32 cellular contexts compared by ENCODE assay signal in genomic region chr17:22505660-22506059, GRCh38.
"Had no signal": no experiment of that assay in that cellular context is flagged by ENCODE, and none has a peak within 500 bp of the region (broad histone marks: within the 10 kb centered on the region; RNA-seq: fewer than 3 reads in every experiment).

No MANE protein-coding gene starts in this region.

- H3K9me3 ChIP-seq: adrenal gland had no signal

- H3K36me3 ChIP-seq: adrenal gland, brain microvascular endothelial cell, breast epithelium had no signal

- ATAC-seq: activated CD8-positive, alpha-beta T cell treated with anti-CD3 and anti-CD28 coated beads for 36 hours; activated naive CD4-positive, alpha-beta T cell treated with anti-CD3 and anti-CD28 coated beads, Interleukin-2, amount 50 U/mL, for 72 hours; activated T-cell treated with anti-CD3 and anti-CD28 coated beads, Interleukin-2, amount 50 U/mL, for 4 hours; activated T-cell treated with anti-CD3 and anti-CD28 coated beads, Interleukin-2, amount 50 U/mL, for 72 hours; activated T-helper 17 cell treated with anti-CD3 and anti-CD28 coated beads, Interleukin-2, amount 50 U/mL, for 72 hours; body of pancreas had no signal

- DNase-seq: activated B cell treated with CpG ODN at 0.5 μM for 24 hours; activated CD4-positive, alpha-beta memory T cell treated with anti-CD3 and anti-CD28 coated beads for 36 hours; activated CD4-positive, alpha-beta T cell treated with anti-CD3 and anti-CD28 coated beads for 4 hours; activated CD4-positive, alpha-beta T cell treated with anti-CD3 and anti-CD28 coated beads, Interleukin-2, amount 10 ng/mL, durations not matched to agents 24 days and 14 days; activated CD4-positive, alpha-beta T cell treated with anti-CD3 and anti-CD28 coated beads, Interleukin-2, amount 50 U/mL, for 1 hour; activated CD4-positive, alpha-beta T cell treated with anti-CD3 and anti-CD28 coated beads, Interleukin-2, amount 50 U/mL, for 4 hours; activated CD4-positive, CD25-positive, alpha-beta regulatory T cell treated with anti-CD3 and anti-CD28 coated beads, Interleukin-2, amount 50 U/mL, for 72 hours; activated CD8-positive, alpha-beta memory T cell treated with anti-CD3 and anti-CD28 coated beads, Interleukin-2, amount 50 U/mL, for 4 hours; activated CD8-positive, alpha-beta T cell treated with anti-CD3 and anti-CD28 coated beads for 36 hours; activated effector memory CD4-positive, alpha-beta T cell treated with anti-CD3 and anti-CD28 coated beads, Interleukin-2, amount 50 U/mL, for 16 hours; activated gamma-delta T cell treated with Interleukin-2 at 50 U/mL for 16 hours; activated naive CD4-positive, alpha-beta T cell; activated naive CD4-positive, alpha-beta T cell treated with anti-CD3 and anti-CD28 coated beads for 36 hours; activated naive CD4-positive, alpha-beta T cell treated with anti-CD3 and anti-CD28 coated beads, Interleukin-2, amount 50 U/mL, for 16 hours; activated naive CD8-positive, alpha-beta T cell treated with anti-CD3 and anti-CD28 coated beads for 36 hours; activated T-cell treated with anti-CD3 and anti-CD28 coated beads for 4 hours; activated T-cell treated with anti-CD3 and anti-CD28 coated beads, Interleukin-2, amount 50 U/mL, for 1 hour; activated T-cell treated with anti-CD3 and anti-CD28 coated beads, Interleukin-2, amount 50 U/mL, for 4 hours; activated T-cell treated with anti-CD3 and anti-CD28 coated beads, Interleukin-2, amount 50 U/mL, for 72 hours; adrenal gland; amniotic stem cell; aorta; body of pancreas; brain microvascular endothelial cell; central memory CD4-positive, alpha-beta T cell; T-helper 1 cell; T-helper 2 cell; T-helper 9 cell had no signal

- H3K27ac ChIP-seq: adrenal gland, body of pancreas, brain microvascular endothelial cell, breast epithelium, VCaP had no signal

- H3K4me1 ChIP-seq: adrenal gland, body of pancreas, breast epithelium had no signal

- H3K27me3 ChIP-seq: adrenal gland, body of pancreas, brain microvascular endothelial cell, breast epithelium had no signal

- H3K4me3 ChIP-seq: adrenal gland, body of pancreas, breast epithelium had no signal
